1 cellular context compared by ENCODE assay signal in the genomic region with DNA sequence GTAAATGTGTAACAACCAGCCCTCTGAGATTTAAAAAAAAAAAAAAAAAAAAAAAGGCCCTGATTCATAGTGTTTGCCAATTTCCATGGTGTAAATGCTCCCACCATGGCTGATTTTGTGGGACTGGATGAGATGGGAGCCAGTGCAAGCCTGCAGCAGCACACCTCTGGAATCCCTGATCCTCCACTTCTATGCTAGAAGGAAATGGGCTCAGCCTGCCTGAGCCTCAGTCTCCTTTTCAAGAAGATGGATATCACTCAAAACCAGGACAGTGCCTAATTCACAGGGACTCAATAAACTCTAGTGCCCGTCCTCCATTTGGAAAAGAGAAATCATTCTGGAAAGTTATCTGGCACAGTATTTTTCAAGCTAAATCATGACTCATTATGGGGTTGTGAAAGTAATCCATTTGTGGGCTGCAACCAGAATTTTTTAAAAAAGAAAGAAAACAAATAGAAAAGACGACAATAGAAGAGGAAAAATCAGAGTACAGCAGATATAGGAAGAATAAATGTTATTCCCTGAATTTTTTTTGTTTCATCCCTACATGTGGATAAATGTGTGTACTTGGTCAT.
TF ChIP-seq lines count a peak whose summit lies in the region.

No MANE protein-coding gene starts in this region.

TF ChIP-seq in endothelial cell of umbilical vein, 7 proteins besides CTCF, POLR2A, EP300 and RAD21:
- TF ChIP-seq FOS (IDR thresholded peaks at IDR 0.05; ENCODE audit: borderline replicate concordance, insufficient read depth, low read length) (no peak), POLR2AphosphoS5 (IDR thresholded peaks at IDR 0.05; ENCODE audit: insufficient read depth, low read depth, low read length) (no peak), MYC (IDR thresholded peaks at IDR 0.05; ENCODE audit: low read depth, low read length) (no peak), EZH2 (IDR thresholded peaks at IDR 0.05; ENCODE audit: borderline replicate concordance, low read depth, low read length, severe bottlenecking) (no peak), GATA2 (IDR thresholded peaks at IDR 0.05; ENCODE audit: insufficient read depth, insufficient read length, low read depth, low read length) (no peak), JUN (IDR thresholded peaks at IDR 0.05; ENCODE audit: borderline replicate concordance, insufficient read depth, insufficient read length, low read depth) (no peak)
- TF ChIP-seq, protein P1, sequence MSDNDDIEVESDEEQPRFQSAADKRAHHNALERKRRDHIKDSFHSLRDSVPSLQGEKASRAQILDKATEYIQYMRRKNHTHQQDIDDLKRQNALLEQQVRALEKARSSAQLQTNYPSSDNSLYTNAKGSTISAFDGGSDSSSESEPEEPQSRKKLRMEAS (IDR thresholded peaks at IDR 0.05; ENCODE audit: insufficient read depth, insufficient read length), result no peak
